24 cellular contexts compared by ENCODE assay signal in genomic region chr11:72637198-72637597, GRCh38. TPM values are rescaled to one million over a fixed set of nuclear protein-coding genes. Genes with fewer than 3 reads are reported as not detected.
DNase-seq lines count a peak whose midpoint lies in the region; ATAC-seq and TF ChIP-seq lines count a peak whose summit lies in the region.
"Had no signal": no experiment of that assay in that cellular context is flagged by ENCODE, and none has a peak within 500 bp of the region (broad histone marks: within the 10 kb centered on the region; RNA-seq: fewer than 3 reads in every experiment).

No MANE protein-coding gene starts in this region.

- no peak overlapping the region for H3K9ac ChIP-seq in HCT116 (ENCODE audit: low read length)

- no peaks in the 10 kb centered on the region for H3K36me3 ChIP-seq in HCT116 (ENCODE audit: control insufficient read depth in 1 of 2, insufficient read depth in 2 of 2, low read length in 2 of 2)
- no peaks in the 10 kb centered on the region for H3K36me3 ChIP-seq in PC-9 (ENCODE audit: low read depth)
- H3K36me3 ChIP-seq in psoas muscle (ENCODE audit: insufficient read depth in 1 of 2, low read depth in 1 of 2), result no peaks in the 10 kb centered on the region
- H3K36me3 ChIP-seq in ascending aorta, result no peaks in the 10 kb centered on the region
- H3K36me3 ChIP-seq: esophagus muscularis mucosa, HAP-1, tibial nerve had no signal

- BruUV-seq in HCT116 (replicated peaks; lab: Mats Ljungman, UMichigan) (no TSS peak), PC-9 (replicated peaks; lab: Mats Ljungman, UMichigan) (no TSS peak), MCF 10A (replicated peaks; lab: Mats Ljungman, UMichigan) (no TSS peak)

- ATAC-seq in HCT116 (no peak), psoas muscle (no peak)
- ATAC-seq: activated T-helper 17 cell treated with anti-CD3 and anti-CD28 coated beads, Interleukin-2, amount 50 U/mL, for 72 hours; body of pancreas; effector memory CD8-positive, alpha-beta T cell; T-helper 17 cell had no signal

- no peaks in the 10 kb centered on the region for H3K79me2 ChIP-seq in HCT116 (ENCODE audit: insufficient read depth, low read length)
- H3K79me2 ChIP-seq in PC-9 (ENCODE audit: low read depth), result peaks cover 8% of the 10 kb centered on the region; the same call in 1 of the 2 replicates

- peaks cover 7 to 17% of the 10 kb centered on the region in 2 experiments for H3K4me1 ChIP-seq in HCT116 (ENCODE audit: control insufficient read depth in 1 of 2, insufficient read depth in 2 of 2, low read length in 2 of 2)
- H3K4me1 ChIP-seq in PC-9 (replicated peaks; ENCODE audit: insufficient read depth), result peaks cover 60% of the 10 kb centered on the region
- peaks cover 12% of the 10 kb centered on the region for H3K4me1 ChIP-seq in psoas muscle
- no peaks in the 10 kb centered on the region for H3K4me1 ChIP-seq in ascending aorta
- H3K4me1 ChIP-seq: HAP-1 had no signal

- intact Hi-C loops in HCT116 (cut with micrococcal nuclease) (no loop called here), PC-9 (cut with micrococcal nuclease; ENCODE audit: unreplicated experiment) (no loop called here), psoas muscle (cut with DNase I) (no loop called here), ascending aorta (cut with DNase I) (no loop called here), MCF 10A (cut with micrococcal nuclease) (no loop called here)

- no peak overlapping the region for H3K27ac ChIP-seq in HCT116 (ENCODE audit: low read depth, low read length)
- H3K27ac ChIP-seq in PC-9, result peak overlapping the region; percentile 64
- H3K27ac ChIP-seq in psoas muscle, result peak overlapping the region; percentile 16
- no peak overlapping the region for H3K27ac ChIP-seq in ascending aorta
- H3K27ac ChIP-seq: body of pancreas had no signal

- no peaks in the 10 kb centered on the region for H3K36me3 Mint-ChIP-seq in activated naive CD4-positive, alpha-beta T cell treated with anti-CD3 and anti-CD28 coated beads, Interleukin-2, amount 50 U/mL, for 24 hours
- no peaks in the 10 kb centered on the region for H3K36me3 Mint-ChIP-seq in MCF 10A (ENCODE audit: insufficient read depth, unreplicated experiment)
- H3K36me3 Mint-ChIP-seq: CD4-positive, CD25-positive, alpha-beta regulatory T cell had no signal

- peak overlapping the region; percentile 52 for H3K27ac Mint-ChIP-seq in activated naive CD4-positive, alpha-beta T cell treated with anti-CD3 and anti-CD28 coated beads, Interleukin-2, amount 50 U/mL, for 24 hours
- no peak overlapping the region for H3K27ac Mint-ChIP-seq in MCF 10A (ENCODE audit: low read depth, unreplicated experiment)
- H3K27ac Mint-ChIP-seq: activated CD4-positive, alpha-beta T cell treated with anti-CD3 and anti-CD28 coated beads, Interleukin-2, amount 10 ng/mL, durations not matched to agents 7 days and 5 days; activated T-helper 17 cell treated with anti-CD3 and anti-CD28 coated beads, Interleukin-2, amount 50 U/mL, for 72 hours; CD4-positive, CD25-positive, alpha-beta regulatory T cell; T-helper 17 cell had no signal

- no peak for TF ChIP-seq RAD21 in HCT116 (IDR thresholded peaks at IDR 0.05; ENCODE audit: low read depth)

- TF ChIP-seq CTCF in HCT116 (IDR thresholded peaks at IDR 0.05 in 2 of 3, conservative IDR thresholded peaks at IDR 0.05 in 1 of 3; ENCODE audit: borderline replicate concordance in 1 of 3, insufficient read depth in 1 of 3, low read depth in 2 of 3, low read length in 2 of 3) (no peak), PC-9 (conservative IDR thresholded peaks at IDR 0.05) (no peak), psoas muscle (IDR thresholded peaks at IDR 0.05) (no peak), ascending aorta (IDR thresholded peaks at IDR 0.05) (no peak), MCF 10A (IDR thresholded peaks at IDR 0.05; ENCODE audit: unreplicated experiment) (no peak)

- peaks cover 13% of the 10 kb centered on the region; the same call in 1 of the 2 replicates for H3F3A ChIP-seq in PC-9 (ENCODE audit: insufficient read depth, low read depth)

- no peaks in the 10 kb centered on the region for H3K9me3 Mint-ChIP-seq in activated naive CD4-positive, alpha-beta T cell treated with anti-CD3 and anti-CD28 coated beads, Interleukin-2, amount 50 U/mL, for 24 hours
- no peaks in the 10 kb centered on the region for H3K9me3 Mint-ChIP-seq in MCF 10A (ENCODE audit: unreplicated experiment)
- H3K9me3 Mint-ChIP-seq: activated CD4-positive, alpha-beta T cell treated with anti-CD3 and anti-CD28 coated beads, Interleukin-2, amount 10 ng/mL, durations not matched to agents 7 days and 5 days; activated T-helper 17 cell treated with anti-CD3 and anti-CD28 coated beads, Interleukin-2, amount 50 U/mL, for 72 hours; CD4-positive, CD25-positive, alpha-beta regulatory T cell; effector memory CD8-positive, alpha-beta T cell had no signal

- RAD21 ChIA-PET in HCT116 (lab: Charles Lee; ENCODE audit: low non-redundant PET in 1 of 2, low total read pairs in 2 of 2, uncharacterized antibody in 2 of 2, unreplicated experiment in 2 of 2), result no interaction called here

- H3K27me3 ChIP-seq in HCT116 (ENCODE audit: insufficient read depth, low read length), result peaks cover 13% of the 10 kb centered on the region; the same call in 1 of the 2 replicates
- peaks cover 16% of the 10 kb centered on the region for H3K27me3 ChIP-seq in PC-9 (ENCODE audit: insufficient read depth, low read depth)
- peaks cover 0 to 17% (median 0%) of the 10 kb centered on the region in 3 donors for H3K27me3 ChIP-seq in psoas muscle (ENCODE audit: insufficient read depth in 3 of 3, low read length in 2 of 3)
- H3K27me3 ChIP-seq in ascending aorta, result peaks cover 9% of the 10 kb centered on the region
- H3K27me3 ChIP-seq: esophagus muscularis mucosa had no signal

- H3K4me1 Mint-ChIP-seq in activated naive CD4-positive, alpha-beta T cell treated with anti-CD3 and anti-CD28 coated beads, Interleukin-2, amount 50 U/mL, for 24 hours, result no peaks in the 10 kb centered on the region
- peaks cover 13% of the 10 kb centered on the region for H3K4me1 Mint-ChIP-seq in MCF 10A (ENCODE audit: insufficient read depth, unreplicated experiment)
- H3K4me1 Mint-ChIP-seq: activated CD4-positive, alpha-beta T cell treated with anti-CD3 and anti-CD28 coated beads, Interleukin-2, amount 10 ng/mL, durations not matched to agents 7 days and 5 days; activated T-helper 17 cell treated with anti-CD3 and anti-CD28 coated beads, Interleukin-2, amount 50 U/mL, for 72 hours; CD4-positive, CD25-positive, alpha-beta regulatory T cell had no signal

- H2AFZ ChIP-seq in HCT116 (ENCODE audit: low read depth, low read length, poor library complexity, severe bottlenecking) (no peak overlapping the region), PC-9 (no peak overlapping the region)

- no peaks in the 10 kb centered on the region for H3K9me2 ChIP-seq in HCT116 (ENCODE audit: insufficient read depth)
- H3K9me2 ChIP-seq in PC-9 (ENCODE audit: insufficient read depth), result no peaks in the 10 kb centered on the region

- 81 to 85% (median 83%) methylated on average over 2 of the region's 2 CpGs for WGBS in psoas muscle, 3 donors

- no peaks in the 10 kb centered on the region for H3K9me3 ChIP-seq in HCT116 (ENCODE audit: control insufficient read depth in 1 of 2, insufficient read depth in 1 of 2, low read depth in 1 of 2, low read length in 2 of 2)
- H3K9me3 ChIP-seq in PC-9 (ENCODE audit: insufficient read depth, low read depth), result no peaks in the 10 kb centered on the region
- H3K9me3 ChIP-seq in psoas muscle, result no peaks in the 10 kb centered on the region
- H3K9me3 ChIP-seq in ascending aorta, result no peaks in the 10 kb centered on the region
- H3K9me3 ChIP-seq: body of pancreas, esophagus muscularis mucosa, HAP-1, tibial nerve had no signal

- peaks cover 2% of the 10 kb centered on the region for H3K27me3 Mint-ChIP-seq in activated naive CD4-positive, alpha-beta T cell treated with anti-CD3 and anti-CD28 coated beads, Interleukin-2, amount 50 U/mL, for 24 hours
- peaks cover 16% of the 10 kb centered on the region for H3K27me3 Mint-ChIP-seq in MCF 10A (ENCODE audit: insufficient read depth, unreplicated experiment)

- H4K20me1 ChIP-seq in HCT116 (ENCODE audit: insufficient read depth) (no peaks in the 10 kb centered on the region), PC-9 (ENCODE audit: insufficient read depth) (no peaks in the 10 kb centered on the region)

- H3K4me2 ChIP-seq in HCT116 (ENCODE audit: low read length), result peak overlapping the region; percentile 25; the same call in 1 of the 2 replicates
- H3K4me2 ChIP-seq in PC-9, result peak overlapping the region; percentile 42
- H3K4me2 ChIP-seq: smooth muscle cell had no signal

- H3K4me3 ChIP-seq in HCT116 (replicated peaks in 1 of 2; ENCODE audit: low read depth in 1 of 2, low read length in 2 of 2) (no peak overlapping the region), PC-9 (no peak overlapping the region), psoas muscle (no peak overlapping the region), ascending aorta (no peak overlapping the region)
- H3K4me3 ChIP-seq: body of pancreas, esophagus muscularis mucosa, HAP-1, smooth muscle cell, tibial nerve had no signal

- no peak overlapping the region for H3K4me3 Mint-ChIP-seq in activated naive CD4-positive, alpha-beta T cell treated with anti-CD3 and anti-CD28 coated beads, Interleukin-2, amount 50 U/mL, for 24 hours
- no peak overlapping the region for H3K4me3 Mint-ChIP-seq in MCF 10A (ENCODE audit: unreplicated experiment)
- H3K4me3 Mint-ChIP-seq: activated CD4-positive, alpha-beta T cell treated with anti-CD3 and anti-CD28 coated beads, Interleukin-2, amount 10 ng/mL, durations not matched to agents 7 days and 5 days; activated T-helper 17 cell treated with anti-CD3 and anti-CD28 coated beads, Interleukin-2, amount 50 U/mL, for 72 hours; effector memory CD8-positive, alpha-beta T cell had no signal

- CTCF ChIA-PET in HCT116 (lab: Charles Lee) (no interaction called here), PC-9 (lab: Charles Lee) (no interaction called here), MCF 10A (lab: Yijun Ruan, JAX) (interaction anchor here (0.6 to 1.1 kb wide), 2 partner anchors 190 to 474 kb away, joined by 3 read pairs; no protein-coding TSS in a partner anchor)

- POLR2A ChIA-PET in HCT116 (lab: Charles Lee) (no interaction called here), PC-9 (lab: Charles Lee; ENCODE audit: unreplicated experiment) (no interaction called here), MCF 10A (lab: Yijun Ruan, JAX) (no interaction called here)

- no peak for TF ChIP-seq POLR2A in HCT116 (IDR thresholded peaks at IDR 0.05; ENCODE audit: borderline replicate concordance, extremely low read depth, insufficient read depth, insufficient read length)

- DNase-seq in activated naive CD4-positive, alpha-beta T cell treated with anti-CD3 and anti-CD28 coated beads, Interleukin-2, amount 50 U/mL, for 16 hours, result no peak
- DNase-seq in HCT116 (ENCODE audit: low read depth, low spot score), result peak; percentile 12
- no peak for DNase-seq in PC-9
- no peak for DNase-seq in psoas muscle
- DNase-seq in ascending aorta (ENCODE audit: low spot score in 2 of 2), result no peak
- DNase-seq in stimulated activated CD4-positive, alpha-beta T cell treated with anti-CD3 and anti-CD28 coated beads, Interleukin-1b, Interleukin-23, amount 100 ng/mL, for 48 hours, result no peak
- no peak for DNase-seq in MCF 10A (ENCODE audit: unreplicated experiment)
- DNase-seq: activated CD4-positive, alpha-beta T cell treated with anti-CD3 and anti-CD28 coated beads, Interleukin-2, amount 10 ng/mL, durations not matched to agents 7 days and 5 days; body of pancreas; CD4-positive, CD25-positive, alpha-beta regulatory T cell; effector memory CD8-positive, alpha-beta T cell; GDM1; kidney; NCI-H748 treated with DMSO at 0.1 percent for 48 hours; nucleus accumbens; stimulated activated CD4-positive, alpha-beta T cell treated with anti-CD3 and anti-CD28 coated beads, Interleukin-4, amount 100 ng/mL, for 1 hour; stimulated activated naive CD4-positive, alpha-beta T cell treated with Interleukin-2 at 50 U/mL for 16 hours; T-helper 17 cell had no signal

RNA-seq across cellular contexts. Expression of gene PDE2A, which starts 37.0 kb away (rescaled TPM):
- 7.6 TPM for total RNA-seq in HCT116 (2021; ENCODE audit: unreplicated experiment)
- 16.7 and 17.1 TPM in 2 replicates for polyA plus RNA-seq in HCT116 (2012)
- 9.6 and 12.0 TPM in 2 replicates for total RNA-seq in PC-9 (2021)
- 10 to 100 TPM in 2 of 4 donors, 1 to 10 TPM in 2; 6.0 to 20.1 (median 10.1) TPM for total RNA-seq in psoas muscle
- polyA plus RNA-seq in psoas muscle, result 10 to 100 TPM in 1 of 3 donors, 1 to 10 TPM in 2; 6.9 to 16.6 (median 7.6) TPM
- 403 TPM for total RNA-seq in ascending aorta
- 1.9 and 3.3 TPM in 2 replicates for total RNA-seq in MCF 10A (2022)
- total RNA-seq: smooth muscle cell had no signal
- polyA plus RNA-seq: CD4-positive, CD25-positive, alpha-beta regulatory T cell had no signal

Comparison
In these comparisons a context has a peak if more than half of its experiments do, and no peak if none do; other contexts are left out.
1. H3K27ac ChIP-seq: peak in PC-9 (single experiment) and psoas muscle (single experiment); none in HCT116 (single experiment) and ascending aorta (0 of 2).
2. RNA of gene PDE2A, which starts 37.0 kb away (total RNA-seq): 403 TPM in ascending aorta (single experiment); 6.0 to 20.1 TPM in psoas muscle, 9.6 to 12.0 TPM in PC-9, 7.6 TPM in HCT116 (single experiment) and 1.9 to 3.3 TPM in MCF 10A; every median in the first group is over 10 times any median in the second.